Comparison of ENCODE assay signal across 22 cellular contexts in genomic region chrX:28120076-28120475, GRCh38.
DNase-seq lines count a peak whose midpoint lies in the region; ATAC-seq and TF ChIP-seq lines count a peak whose summit lies in the region.
"Had no signal": no experiment of that assay in that cellular context is flagged by ENCODE, and none has a peak within 500 bp of the region (broad histone marks: within the 10 kb centered on the region; RNA-seq: fewer than 3 reads in every experiment).

No MANE protein-coding gene starts in this region.

- no peak overlapping the region for H3K27ac Mint-ChIP-seq in MCF 10A (ENCODE audit: low read depth, unreplicated experiment)
- H3K27ac Mint-ChIP-seq in Caco-2 (ENCODE audit: unreplicated experiment) = no peak overlapping the region
- no peak overlapping the region for H3K27ac Mint-ChIP-seq in activated naive CD4-positive, alpha-beta T cell treated with anti-CD3 and anti-CD28 coated beads, Interleukin-2, amount 50 U/mL, for 72 hours
- H3K27ac Mint-ChIP-seq: CD4-positive, CD25-positive, alpha-beta regulatory T cell; GM23338 had no signal

- TF ChIP-seq CTCF in MCF 10A (IDR thresholded peaks at IDR 0.05; ENCODE audit: unreplicated experiment) = no peak
- no peak for TF ChIP-seq CTCF in breast epithelium (IDR thresholded peaks at IDR 0.05)
- TF ChIP-seq CTCF in PC-9 (conservative IDR thresholded peaks at IDR 0.05) = no peak
- no peak for TF ChIP-seq CTCF in foreskin keratinocyte (conservative IDR thresholded peaks at IDR 0.05)
- TF ChIP-seq CTCF in Caco-2 (IDR thresholded peaks at IDR 0.05; ENCODE audit: insufficient read depth in 1 of 2, low read depth in 1 of 2, low read length in 1 of 2, severe bottlenecking in 1 of 2, unreplicated experiment in 1 of 2) = no peak

- H3K4me1 Mint-ChIP-seq in MCF 10A (ENCODE audit: insufficient read depth, unreplicated experiment) (peaks cover 8% of the 10 kb centered on the region), Caco-2 (ENCODE audit: low read depth, unreplicated experiment) (no peaks in the 10 kb centered on the region)
- H3K4me1 Mint-ChIP-seq: CD4-positive, CD25-positive, alpha-beta regulatory T cell; GM23338 had no signal

- no peaks in the 10 kb centered on the region for H3K9me3 ChIP-seq in breast epithelium
- no peaks in the 10 kb centered on the region for H3K9me3 ChIP-seq in PC-9 (ENCODE audit: insufficient read depth, low read depth)
- no peaks in the 10 kb centered on the region for H3K9me3 ChIP-seq in Caco-2
- H3K9me3 ChIP-seq: BE2C, MG63 had no signal

- CTCF ChIA-PET in MCF 10A (lab: Yijun Ruan, JAX) (no interaction called here), PC-9 (lab: Charles Lee) (no interaction called here), Caco-2 (lab: Charles Lee) (no interaction called here)

- no peaks in the 10 kb centered on the region for H3K79me2 ChIP-seq in PC-9 (ENCODE audit: low read depth)

- H3K9me3 Mint-ChIP-seq in MCF 10A (ENCODE audit: unreplicated experiment) (peaks cover 8% of the 10 kb centered on the region), Caco-2 (ENCODE audit: unreplicated experiment) (no peaks in the 10 kb centered on the region)
- peaks cover 0 to 8% of the 10 kb centered on the region in 2 donors for H3K9me3 Mint-ChIP-seq in activated naive CD4-positive, alpha-beta T cell treated with anti-CD3 and anti-CD28 coated beads, Interleukin-2, amount 50 U/mL, for 72 hours
- H3K9me3 Mint-ChIP-seq: GM23338 had no signal

- H2AFZ ChIP-seq in PC-9 = no peak overlapping the region
- H2AFZ ChIP-seq: GM23338 had no signal

- peaks cover 5% of the 10 kb centered on the region for H3K36me3 Mint-ChIP-seq in MCF 10A (ENCODE audit: insufficient read depth, unreplicated experiment)
- no peaks in the 10 kb centered on the region for H3K36me3 Mint-ChIP-seq in Caco-2 (ENCODE audit: insufficient read depth, unreplicated experiment)
- no peaks in the 10 kb centered on the region for H3K36me3 Mint-ChIP-seq in activated naive CD4-positive, alpha-beta T cell treated with anti-CD3 and anti-CD28 coated beads, Interleukin-2, amount 50 U/mL, for 72 hours
- H3K36me3 Mint-ChIP-seq: CD4-positive, CD25-positive, alpha-beta regulatory T cell had no signal

- POLR2A ChIA-PET in MCF 10A (lab: Yijun Ruan, JAX) = interaction anchor here (0.7 kb wide), 1 partner anchor 18 kb away, joined by 3 read pairs; no protein-coding TSS in a partner anchor
- POLR2A ChIA-PET in PC-9 (lab: Charles Lee; ENCODE audit: unreplicated experiment) = no interaction called here
- POLR2A ChIA-PET in Caco-2 (lab: Charles Lee) = no interaction called here

- peak; percentile 89 for DNase-seq in MCF 10A (ENCODE audit: unreplicated experiment)
- no peak for DNase-seq in breast epithelium (ENCODE audit: low spot score in 2 of 2)
- peak; percentile 2 to 56 for DNase-seq in PC-9
- peak; percentile 44 to 72 for DNase-seq in foreskin keratinocyte
- no peak for DNase-seq in AG20443 (ENCODE audit: low spot score)
- no peak for DNase-seq in Caco-2
- DNase-seq in activated naive CD4-positive, alpha-beta T cell treated with anti-CD3 and anti-CD28 coated beads, Interleukin-2, amount 50 U/mL, for 72 hours (ENCODE audit: low spot score in 2 of 2) = no peak
- no peak for DNase-seq in nucleus accumbens (lab: John Stamatoyannopoulos, UW)
- DNase-seq: BE2C; CD4-positive, CD25-positive, alpha-beta regulatory T cell; DMS53; EL; MG63; NCI-H1092; NCI-H1436 treated with DMSO at 0.1 percent for 48 hours; NCI-H2029 treated with DMSO at 0.1 percent for 48 hours; NCI-H2171 treated with DMSO at 0.1 percent for 48 hours; NCI-H446 treated with DMSO at 0.1 percent for 48 hours; NCI-H69 had no signal

- intact Hi-C loops in MCF 10A (cut with micrococcal nuclease) (loop anchor here (2.0 kb wide), 1 partner anchor 23 kb away; no protein-coding TSS in a partner anchor), breast epithelium (cut with DNase I; ENCODE audit: low total_unique reads) (no loop called here), PC-9 (cut with micrococcal nuclease; ENCODE audit: unreplicated experiment) (no loop called here), Caco-2 (cut with micrococcal nuclease; ENCODE audit: unreplicated experiment) (no loop called here)

- H3K27ac ChIP-seq in breast epithelium = no peak overlapping the region
- H3K27ac ChIP-seq in PC-9 = peak overlapping the region; percentile 48
- no peak overlapping the region for H3K27ac ChIP-seq in foreskin keratinocyte
- H3K27ac ChIP-seq: 22Rv1 had no signal

- H4K20me1 ChIP-seq in PC-9 (ENCODE audit: insufficient read depth) = no peaks in the 10 kb centered on the region

- H3F3A ChIP-seq in PC-9 (ENCODE audit: insufficient read depth, low read depth) = no peaks in the 10 kb centered on the region

- peak overlapping the region; percentile 27 for H3K4me2 ChIP-seq in PC-9
- H3K4me2 ChIP-seq: GM23338 had no signal

- H3K27me3 Mint-ChIP-seq in MCF 10A (ENCODE audit: insufficient read depth, unreplicated experiment) (no peaks in the 10 kb centered on the region), Caco-2 (ENCODE audit: insufficient read depth, unreplicated experiment) (peaks cover 6% of the 10 kb centered on the region)
- H3K27me3 Mint-ChIP-seq: CD4-positive, CD25-positive, alpha-beta regulatory T cell had no signal

- H3K4me1 ChIP-seq in breast epithelium (no peaks in the 10 kb centered on the region), PC-9 (replicated peaks; ENCODE audit: insufficient read depth) (peaks cover 13% of the 10 kb centered on the region; the same call in 1 of the 2 replicates), foreskin keratinocyte (no peaks in the 10 kb centered on the region), Caco-2 (no peaks in the 10 kb centered on the region)
- H3K4me1 ChIP-seq: BE2C had no signal

- TF ChIP-seq POLR2A in breast epithelium (IDR thresholded peaks at IDR 0.05) = no peak

- H3K9me2 ChIP-seq in PC-9 (ENCODE audit: insufficient read depth) = no peaks in the 10 kb centered on the region

- H3K27me3 ChIP-seq in breast epithelium (peaks cover 0 to 12% of the 10 kb centered on the region in 2 donors), PC-9 (ENCODE audit: insufficient read depth, low read depth) (no peaks in the 10 kb centered on the region), foreskin keratinocyte (no peaks in the 10 kb centered on the region), Caco-2 (replicated peaks; ENCODE audit: control insufficient read depth, insufficient read depth, low read length) (no peaks in the 10 kb centered on the region)
- H3K27me3 ChIP-seq: BE2C, MG63 had no signal

- H3K36me3 ChIP-seq in breast epithelium (no peaks in the 10 kb centered on the region), PC-9 (ENCODE audit: low read depth) (no peaks in the 10 kb centered on the region), Caco-2 (ENCODE audit: control insufficient read depth, insufficient read depth, low read length) (no peaks in the 10 kb centered on the region)
- H3K36me3 ChIP-seq: BE2C, MG63 had no signal

- peak; percentile 81 for ATAC-seq in foreskin keratinocyte
- no peak for ATAC-seq in activated naive CD4-positive, alpha-beta T cell treated with anti-CD3 and anti-CD28 coated beads, Interleukin-2, amount 50 U/mL, for 72 hours
- ATAC-seq: GM12878, GM23338 had no signal

- no peak overlapping the region for H3K4me3 ChIP-seq in breast epithelium
- H3K4me3 ChIP-seq in PC-9 = no peak overlapping the region
- H3K4me3 ChIP-seq in Caco-2 (ENCODE audit: low read depth, low read length) = no peak overlapping the region
- H3K4me3 ChIP-seq: GM12878, GM23338, MG63 had no signal

- H3K4me3 Mint-ChIP-seq in MCF 10A (ENCODE audit: unreplicated experiment) = peak overlapping the region; percentile 21
- no peak overlapping the region for H3K4me3 Mint-ChIP-seq in Caco-2 (ENCODE audit: unreplicated experiment)
- H3K4me3 Mint-ChIP-seq: CD4-positive, CD25-positive, alpha-beta regulatory T cell; GM23338 had no signal

- BruUV-seq in MCF 10A (replicated peaks; lab: Mats Ljungman, UMichigan) = no TSS peak
- BruUV-seq in PC-9 (replicated peaks; lab: Mats Ljungman, UMichigan) = no TSS peak
- no TSS peak for BruUV-seq in Caco-2 (replicated peaks; lab: Mats Ljungman, UMichigan)

Comparison
In these comparisons a context has a peak if more than half of its experiments do, and no peak if none do; other contexts are left out.
1. DNase-seq: peak in MCF 10A (single experiment), PC-9 (2 of 2) and foreskin keratinocyte (2 of 2); none in breast epithelium (0 of 2), AG20443 (single experiment), Caco-2 (0 of 2), activated naive CD4-positive, alpha-beta T cell treated with anti-CD3 and anti-CD28 coated beads, Interleukin-2, amount 50 U/mL, for 72 hours (0 of 2) and nucleus accumbens (0 of 56).